23 cellular contexts compared by ENCODE assay signal in the genomic region with DNA sequence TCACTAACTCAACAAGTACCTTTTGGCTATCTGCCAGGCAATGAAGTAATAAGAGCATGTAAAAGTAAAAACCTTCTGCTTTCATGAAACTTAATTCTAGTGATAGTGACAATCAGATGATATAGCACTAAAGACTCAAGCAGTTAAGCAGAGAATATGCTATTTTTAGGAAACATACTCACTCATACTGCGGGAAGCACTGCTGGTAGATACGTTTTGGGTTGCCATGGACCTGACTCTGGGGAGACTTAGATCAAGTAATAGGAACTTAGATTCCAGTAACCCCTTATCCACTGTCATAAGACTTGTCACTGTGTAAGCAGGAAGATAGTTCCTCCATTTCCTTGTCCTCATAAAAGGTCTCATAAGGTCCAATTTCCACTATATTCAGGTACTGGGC.
DNase-seq lines count a peak whose midpoint lies in the region; ATAC-seq and TF ChIP-seq lines count a peak whose summit lies in the region.
"Had no signal": no experiment of that assay in that cellular context is flagged by ENCODE, and none has a peak within 500 bp of the region (broad histone marks: within the 10 kb centered on the region; RNA-seq: fewer than 3 reads in every experiment).

No MANE protein-coding gene starts in this region.

- H3K27me3 ChIP-seq in psoas muscle (ENCODE audit: insufficient read depth in 3 of 3, low read length in 2 of 3) (no peaks in the 10 kb centered on the region), hepatocyte (no peaks in the 10 kb centered on the region)
- H3K27me3 ChIP-seq: BE2C had no signal

- H3K4me1 ChIP-seq in psoas muscle = no peaks in the 10 kb centered on the region
- H3K4me1 ChIP-seq in hepatocyte (ENCODE audit: insufficient read depth) = no peaks in the 10 kb centered on the region
- H3K4me1 ChIP-seq: A549; BE2C; BLaER1 treated with 17β-estradiol and CSF1 and Interleukin-3, amounts not matched to agents 10 nM and 100 nM; HAP-1 had no signal

- WGBS in psoas muscle, 3 donors = 21 to 38% (median 33%) methylated on average over 2 of the region's 2 CpGs
- 79% methylated on average over 2 of the region's 2 CpGs for WGBS in hepatocyte (ENCODE audit: low lambda C conversion rate, missing lambda C conversion rate)

- H3K4me3 ChIP-seq in psoas muscle = no peak overlapping the region
- H3K4me3 ChIP-seq in hepatocyte = no peak overlapping the region
- H3K4me3 ChIP-seq: A549; BLaER1 treated with 17β-estradiol and CSF1 and Interleukin-3, amounts not matched to agents 10 nM and 100 nM; GM12878; HAP-1 had no signal

- no peak overlapping the region for H2AFZ ChIP-seq in hepatocyte

- H3K27ac ChIP-seq in psoas muscle (peak overlapping the region; percentile 78), hepatocyte (no peak overlapping the region)
- H3K27ac ChIP-seq: A549; BLaER1 treated with 17β-estradiol and CSF1 and Interleukin-3, amounts not matched to agents 10 nM and 100 nM had no signal

- H3K4me2 ChIP-seq in hepatocyte = no peak overlapping the region
- H3K4me2 ChIP-seq: A549; BLaER1 treated with 17β-estradiol and CSF1 and Interleukin-3, amounts not matched to agents 10 nM and 100 nM had no signal

- H3K9me2 ChIP-seq in hepatocyte (replicated peaks; ENCODE audit: insufficient read depth) = no peaks in the 10 kb centered on the region

- H3K36me3 ChIP-seq in psoas muscle (ENCODE audit: insufficient read depth in 1 of 2, low read depth in 1 of 2) (peaks cover 0 to 7% of the 10 kb centered on the region in 2 donors), hepatocyte (replicated peaks; ENCODE audit: insufficient read depth, low read depth) (no peaks in the 10 kb centered on the region)
- H3K36me3 ChIP-seq: BE2C; BLaER1 treated with 17β-estradiol and CSF1 and Interleukin-3, amounts not matched to agents 10 nM and 100 nM; HAP-1 had no signal

- ATAC-seq in left ventricle myocardium superior (peak; percentile 27), Right ventricle myocardium inferior (no peak), psoas muscle (peak; percentile 78 to 92 (median 84)), GM19324 (IDR thresholded peaks at IDR 0.05; ENCODE audit: low FRiP score, unreplicated experiment) (no peak)
- ATAC-seq: A549, GM12878 had no signal

- no peak for TF ChIP-seq CTCF in psoas muscle (IDR thresholded peaks at IDR 0.05)
- TF ChIP-seq CTCF in hepatocyte (IDR thresholded peaks at IDR 0.05; ENCODE audit: poor library complexity) = no peak

- peak; percentile 2 for DNase-seq in NCI-H345 treated with DMSO at 0.1 percent for 48 hours (lab: John Stamatoyannopoulos, UW; ENCODE audit: unreplicated experiment)
- DNase-seq in NCI-H345 (lab: John Stamatoyannopoulos, UW) = no peak
- DNase-seq in left ventricle myocardium superior = no peak
- no peak for DNase-seq in Right ventricle myocardium inferior (ENCODE audit: missing footprints)
- DNase-seq in psoas muscle = no peak
- DNase-seq in hepatocyte (ENCODE audit: low spot score) = no peak
- DNase-seq: 8988T; ACHN; AML-193; BE2C; CD4-positive, alpha-beta T cell; CD8-positive, alpha-beta memory T cell; DMS 273 treated with DMSO at 0.1 percent for 48 hours; DMS79; EL; GDM1; GOT3; HFFc6 had no signal

- intact Hi-C loops in left ventricle myocardium superior (cut with micrococcal nuclease) (no loop called here), Right ventricle myocardium inferior (cut with DNase I) (no loop called here), psoas muscle (cut with DNase I) (no loop called here)

- H4K20me1 ChIP-seq in hepatocyte (ENCODE audit: insufficient read depth, poor library complexity, severe bottlenecking) = no peaks in the 10 kb centered on the region
- H4K20me1 ChIP-seq: BLaER1 treated with 17β-estradiol and CSF1 and Interleukin-3, amounts not matched to agents 10 nM and 100 nM had no signal

- H3K9me3 ChIP-seq in psoas muscle (no peaks in the 10 kb centered on the region), hepatocyte (ENCODE audit: low read depth) (no peaks in the 10 kb centered on the region)
- H3K9me3 ChIP-seq: A549; BE2C; BLaER1 treated with 17β-estradiol and CSF1 and Interleukin-3, amounts not matched to agents 10 nM and 100 nM; HAP-1 had no signal

- no peaks in the 10 kb centered on the region for H3K79me2 ChIP-seq in hepatocyte

Comparison
In these comparisons a context has a peak if more than half of its experiments do, and no peak if none do; other contexts are left out.
1. ATAC-seq: peak in left ventricle myocardium superior (single experiment) and psoas muscle (4 of 4); none in Right ventricle myocardium inferior (single experiment) and GM19324 (single experiment).